8 cellular contexts compared by ENCODE assay signal in genomic region chr6:156686429-156686939, GRCh38.
DNase-seq lines count a peak whose midpoint lies in the region; ATAC-seq and TF ChIP-seq lines count a peak whose summit lies in the region.

No MANE protein-coding gene starts in this region.

- H3K4me3 ChIP-seq in neutrophil (ENCODE audit: low read depth in 1 of 2, low read length in 1 of 2) = peak overlapping the region; percentile 70 to 72

- H3K27ac Mint-ChIP-seq in activated naive CD4-positive, alpha-beta T cell treated with anti-CD3 and anti-CD28 coated beads, Interleukin-2, amount 50 U/mL, for 72 hours = peak overlapping the region; percentile 89 to 92

- peak overlapping the region; percentile 71 for H3K27ac ChIP-seq in neutrophil

- peak; percentile 26 for DNase-seq in NK-92 treated with Interleukin-12 subunit alpha and Interleukin-12 subunit beta, amount 100 ng/mL, for 24 hours (lab: John Stamatoyannopoulos, UW)
- DNase-seq in NK-92 (lab: John Stamatoyannopoulos, UW; ENCODE audit: unreplicated experiment) = no peak
- peak; percentile 85 for DNase-seq in NCI-H748 treated with DMSO at 0.1 percent for 48 hours (lab: John Stamatoyannopoulos, UW)
- DNase-seq in activated naive CD4-positive, alpha-beta T cell treated with anti-CD3 and anti-CD28 coated beads, Interleukin-2, amount 50 U/mL, for 72 hours (ENCODE audit: low spot score in 2 of 2) = peak in 1 of 2 donors; percentile 35
- DNase-seq in germinal center (ENCODE audit: low spot score) = peak; percentile 55

- ATAC-seq in HG03460 (IDR thresholded peaks at IDR 0.05; ENCODE audit: unreplicated experiment) (peak; percentile 15), HG03097 (IDR thresholded peaks at IDR 0.05; ENCODE audit: low FRiP score, unreplicated experiment) (no peak)
- ATAC-seq in activated naive CD4-positive, alpha-beta T cell treated with anti-CD3 and anti-CD28 coated beads, Interleukin-2, amount 50 U/mL, for 72 hours = peak; percentile 26 to 39

- no peaks in the 10 kb centered on the region for H3K27me3 ChIP-seq in neutrophil

- no peaks in the 10 kb centered on the region for H3K9me3 Mint-ChIP-seq in activated naive CD4-positive, alpha-beta T cell treated with anti-CD3 and anti-CD28 coated beads, Interleukin-2, amount 50 U/mL, for 72 hours

- peaks cover 17% of the 10 kb centered on the region in 2 experiments for H3K4me1 ChIP-seq in neutrophil (ENCODE audit: control insufficient read depth in 1 of 2, insufficient read depth in 1 of 2, low read depth in 1 of 2, low read length in 1 of 2)

- TF ChIP-seq CTCF in neutrophil (IDR thresholded peaks at IDR 0.05) = no peak

- H3K9me3 ChIP-seq in neutrophil = no peaks in the 10 kb centered on the region

- H3K36me3 ChIP-seq in neutrophil = no peaks in the 10 kb centered on the region

- H3K36me3 Mint-ChIP-seq in activated naive CD4-positive, alpha-beta T cell treated with anti-CD3 and anti-CD28 coated beads, Interleukin-2, amount 50 U/mL, for 72 hours = no peaks in the 10 kb centered on the region
